ENCODE assay signal across 11 cellular contexts in the genomic region with DNA sequence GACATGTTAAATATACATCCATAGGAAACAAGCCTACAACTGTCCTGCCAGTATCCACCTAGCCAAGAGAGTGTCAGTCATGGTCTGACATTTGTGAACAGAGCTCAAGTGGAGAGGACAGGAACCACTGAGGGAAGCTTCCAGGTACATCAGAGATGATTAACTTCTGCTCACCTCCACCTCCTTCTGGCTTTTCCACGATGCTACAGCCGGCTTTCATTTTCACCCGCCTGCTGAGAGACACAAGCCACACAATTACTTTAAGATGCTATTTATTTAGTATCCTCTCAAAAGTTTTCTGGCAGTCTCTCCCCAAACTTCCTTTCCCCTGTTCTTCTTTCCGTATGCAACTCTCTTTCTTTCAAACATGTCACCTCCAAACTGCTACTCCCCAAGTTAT. TPM values are rescaled to one million over a fixed set of nuclear protein-coding genes. Genes with fewer than 3 reads are reported as not detected.
DNase-seq lines count a peak whose midpoint lies in the region; ATAC-seq and TF ChIP-seq lines count a peak whose summit lies in the region.
"Had no signal": no experiment of that assay in that cellular context is flagged by ENCODE, and none has a peak within 500 bp of the region (broad histone marks: within the 10 kb centered on the region; RNA-seq: fewer than 3 reads in every experiment).

No MANE protein-coding gene starts in this region.

- no peaks in the 10 kb centered on the region for H3K9me3 Mint-ChIP-seq in activated CD4-positive, alpha-beta T cell treated with anti-CD3 and anti-CD28 coated beads, Interleukin-2, amount 10 ng/mL, durations not matched to agents 24 days and 14 days
- H3K9me3 Mint-ChIP-seq in T-cell, result no peaks in the 10 kb centered on the region
- H3K9me3 Mint-ChIP-seq in stimulated activated memory B cell treated with anti-CD40 and anti-IgM and Interleukin-4, amounts not matched to agents 10 μg/mL and 1 μg/mL and 100 μg/mL, for 72 hours, result no peaks in the 10 kb centered on the region

- H3K27me3 ChIP-seq in transverse colon, result no peaks in the 10 kb centered on the region

- 31 to 52% methylated on average over 2 to 4 of the region's 4 CpGs for WGBS in transverse colon (ENCODE audit: low coverage in 1 of 2), 2 donors

- CTCF ChIA-PET in T-cell (lab: Charles Lee), result interaction anchor here (1.8 to 3.8 kb wide), 3 partner anchors 20 to 46 kb away, joined by 10 to 19 read pairs (median 13); no protein-coding TSS in a partner anchor

- H3K4me3 ChIP-seq in fibroblast of pulmonary artery (replicated peaks; ENCODE audit: low read depth, low read length), result peak overlapping the region; percentile 96
- no peak overlapping the region for H3K4me3 ChIP-seq in transverse colon

- peaks cover 78% of the 10 kb centered on the region for H3K4me1 Mint-ChIP-seq in activated CD4-positive, alpha-beta T cell treated with anti-CD3 and anti-CD28 coated beads, Interleukin-2, amount 10 ng/mL, durations not matched to agents 24 days and 14 days
- peaks cover 78 to 83% (median 79%) of the 10 kb centered on the region in 3 donors for H3K4me1 Mint-ChIP-seq in T-cell
- H3K4me1 Mint-ChIP-seq in stimulated activated memory B cell treated with anti-CD40 and anti-IgM and Interleukin-4, amounts not matched to agents 10 μg/mL and 1 μg/mL and 100 μg/mL, for 72 hours, result peaks cover 62% of the 10 kb centered on the region

- H3K27me3 Mint-ChIP-seq in activated CD4-positive, alpha-beta T cell treated with anti-CD3 and anti-CD28 coated beads, Interleukin-2, amount 10 ng/mL, durations not matched to agents 24 days and 14 days, result no peaks in the 10 kb centered on the region
- H3K27me3 Mint-ChIP-seq in T-cell, result no peaks in the 10 kb centered on the region
- H3K27me3 Mint-ChIP-seq in stimulated activated memory B cell treated with anti-CD40 and anti-IgM and Interleukin-4, amounts not matched to agents 10 μg/mL and 1 μg/mL and 100 μg/mL, for 72 hours, result no peaks in the 10 kb centered on the region

- no peak overlapping the region for H3K27ac ChIP-seq in transverse colon
- H3K27ac ChIP-seq: psoas muscle had no signal

- H3K9me3 ChIP-seq in transverse colon, result no peaks in the 10 kb centered on the region
- H3K9me3 ChIP-seq: psoas muscle had no signal

- H3K27ac Mint-ChIP-seq in activated CD4-positive, alpha-beta T cell treated with anti-CD3 and anti-CD28 coated beads, Interleukin-2, amount 10 ng/mL, durations not matched to agents 24 days and 14 days, result peak overlapping the region; percentile 88
- H3K27ac Mint-ChIP-seq in T-cell, result peak overlapping the region in 1 of 2 donors; percentile 58
- peak overlapping the region; percentile 94 for H3K27ac Mint-ChIP-seq in stimulated activated memory B cell treated with anti-CD40 and anti-IgM and Interleukin-4, amounts not matched to agents 10 μg/mL and 1 μg/mL and 100 μg/mL, for 72 hours

- TF ChIP-seq CTCF in fibroblast of pulmonary artery (IDR thresholded peaks at IDR 0.05; ENCODE audit: low read length, missing control alignments), result no peak
- no peak for TF ChIP-seq CTCF in transverse colon (IDR thresholded peaks at IDR 0.05)

- peak; percentile 74 for DNase-seq in activated CD4-positive, alpha-beta T cell treated with anti-CD3 and anti-CD28 coated beads, Interleukin-2, amount 10 ng/mL, durations not matched to agents 24 days and 14 days
- no peak for DNase-seq in activated CD4-positive, alpha-beta T cell treated with anti-CD3 and anti-CD28 coated beads, Interleukin-2, amount 50 U/mL, for 4 hours
- DNase-seq in T-cell, result no peak
- no peak for DNase-seq in fibroblast of pulmonary artery (ENCODE audit: low read depth)
- no peak for DNase-seq in transverse colon
- DNase-seq: NCI-H526, psoas muscle had no signal

- peaks cover 60% of the 10 kb centered on the region for H3K36me3 Mint-ChIP-seq in activated CD4-positive, alpha-beta T cell treated with anti-CD3 and anti-CD28 coated beads, Interleukin-2, amount 10 ng/mL, durations not matched to agents 24 days and 14 days (ENCODE audit: low read depth)
- H3K36me3 Mint-ChIP-seq in T-cell, result peaks cover 45% of the 10 kb centered on the region
- H3K36me3 Mint-ChIP-seq in stimulated activated memory B cell treated with anti-CD40 and anti-IgM and Interleukin-4, amounts not matched to agents 10 μg/mL and 1 μg/mL and 100 μg/mL, for 72 hours, result peaks cover 62% of the 10 kb centered on the region

- peaks cover 0 to 42% (median 20%) of the 10 kb centered on the region in 4 donors for H3K36me3 ChIP-seq in transverse colon

- peaks cover 13 to 25% (median 15%) of the 10 kb centered on the region in 4 donors for H3K4me1 ChIP-seq in transverse colon

- intact Hi-C loops in activated CD4-positive, alpha-beta T cell treated with anti-CD3 and anti-CD28 coated beads, Interleukin-2, amount 10 ng/mL, durations not matched to agents 24 days and 14 days (cut with micrococcal nuclease), result no loop called here
- intact Hi-C loops in transverse colon (cut with DNase I; ENCODE audit: low total_unique reads), result no loop called here

- ATAC-seq in T-cell (replicated peaks in 1 of 4), result no peak
- ATAC-seq in stimulated activated memory B cell treated with anti-CD40 and anti-IgM and Interleukin-4, amounts not matched to agents 10 μg/mL and 1 μg/mL and 100 μg/mL, for 72 hours, result no peak
- no peak for ATAC-seq in HG03565 (IDR thresholded peaks at IDR 0.05; ENCODE audit: unreplicated experiment)
- ATAC-seq in HG03196 (IDR thresholded peaks at IDR 0.05; ENCODE audit: unreplicated experiment), result no peak
- ATAC-seq: psoas muscle had no signal

- no peak for TF ChIP-seq EP300 in transverse colon (IDR thresholded peaks at IDR 0.05; ENCODE audit: low read depth)

- POLR2A ChIA-PET in T-cell (lab: Charles Lee), result no interaction called here

- in situ Hi-C loops in transverse colon (cut with MboI; ENCODE audit: low pct_ligation_motif_present in 1 of 4, low pct_unique_long_range_greater_than_20kb in 1 of 4, low sequenced_read_pairs in 3 of 4), result no loop called here

- peak overlapping the region; percentile 99 for H3K4me3 Mint-ChIP-seq in activated CD4-positive, alpha-beta T cell treated with anti-CD3 and anti-CD28 coated beads, Interleukin-2, amount 10 ng/mL, durations not matched to agents 24 days and 14 days
- H3K4me3 Mint-ChIP-seq in T-cell, result peak overlapping the region; percentile 89 to 96 (median 95)
- peak overlapping the region; percentile 96 for H3K4me3 Mint-ChIP-seq in stimulated activated memory B cell treated with anti-CD40 and anti-IgM and Interleukin-4, amounts not matched to agents 10 μg/mL and 1 μg/mL and 100 μg/mL, for 72 hours

- TF ChIP-seq POLR2A in transverse colon (IDR thresholded peaks at IDR 0.05), result no peak

RNA-seq across cellular contexts. Expression of gene ETV3, which starts 2.1 kb away (rescaled TPM):
- total RNA-seq in activated CD4-positive, alpha-beta T cell treated with anti-CD3 and anti-CD28 coated beads, Interleukin-2, amount 10 ng/mL, durations not matched to agents 24 days and 14 days, result 40.4 and 41.3 TPM in 2 replicates
- total RNA-seq in T-cell, result 10 to 100 TPM; 30.6 to 86.3 (median 33.4) TPM
- total RNA-seq in transverse colon, result 10 to 100 TPM in 3 of 4 donors, 1 to 10 TPM in 1; 3.4 to 28.1 (median 18.1) TPM

RNA-seq across cellular contexts. Expression of gene ETV3L, which starts 36.5 kb away (rescaled TPM):
- total RNA-seq in activated CD4-positive, alpha-beta T cell treated with anti-CD3 and anti-CD28 coated beads, Interleukin-2, amount 10 ng/mL, durations not matched to agents 24 days and 14 days, result not detected in 2 replicates
- total RNA-seq in T-cell, result not detected
- not detected for total RNA-seq in transverse colon
- total RNA-seq: psoas muscle, subcutaneous adipose tissue had no signal
